Comparison of ENCODE assay signal across 33 cellular contexts in genomic region chr15:80090041-80090440, GRCh38.
"Had no signal": no experiment of that assay in that cellular context is flagged by ENCODE, and none has a peak within 500 bp of the region (broad histone marks: within the 10 kb centered on the region; RNA-seq: fewer than 3 reads in every experiment).

No MANE protein-coding gene starts in this region.

- H3K27me3 Mint-ChIP-seq: activated CD4-positive, alpha-beta memory T cell treated with anti-CD3 and anti-CD28 coated beads for 36 hours; activated CD4-positive, alpha-beta T cell treated with anti-CD3 and anti-CD28 coated beads for 36 hours; activated CD4-positive, alpha-beta T cell treated with anti-CD3 and anti-CD28 coated beads, Interleukin-2, amount 10 ng/mL, durations not matched to agents 24 days and 14 days; activated CD8-positive, alpha-beta memory T cell treated with anti-CD3 and anti-CD28 coated beads, Interleukin-2, amount 10 ng/mL, durations not matched to agents 7 days and 5 days; activated naive CD8-positive, alpha-beta T cell treated with anti-CD3 and anti-CD28 coated beads for 36 hours; activated T-cell treated with anti-CD3 and anti-CD28 coated beads, Interleukin-2, amount 50 U/mL, for 24 hours; activated T-helper 17 cell treated with anti-CD3 and anti-CD28 coated beads, Interleukin-2, amount 50 U/mL, for 72 hours; brain had no signal

- H2AFZ ChIP-seq: hepatocyte had no signal

- H3K4me3 Mint-ChIP-seq: activated CD4-positive, alpha-beta memory T cell treated with anti-CD3 and anti-CD28 coated beads for 36 hours; activated CD4-positive, alpha-beta T cell treated with anti-CD3 and anti-CD28 coated beads for 36 hours; activated CD4-positive, alpha-beta T cell treated with anti-CD3 and anti-CD28 coated beads, Interleukin-2, amount 10 ng/mL, durations not matched to agents 24 days and 14 days; activated CD8-positive, alpha-beta memory T cell treated with anti-CD3 and anti-CD28 coated beads, Interleukin-2, amount 10 ng/mL, durations not matched to agents 7 days and 5 days; activated CD8-positive, alpha-beta T cell treated with anti-CD3 and anti-CD28 coated beads, Interleukin-2, amount 10 ng/mL, durations not matched to agents 7 days and 5 days; activated naive CD8-positive, alpha-beta T cell treated with anti-CD3 and anti-CD28 coated beads for 36 hours; activated T-cell treated with anti-CD3 and anti-CD28 coated beads, Interleukin-2, amount 50 U/mL, for 24 hours; activated T-helper 17 cell treated with anti-CD3 and anti-CD28 coated beads, Interleukin-2, amount 50 U/mL, for 72 hours; brain had no signal

- H3K27ac Mint-ChIP-seq: activated CD4-positive, alpha-beta memory T cell treated with anti-CD3 and anti-CD28 coated beads for 36 hours; activated CD4-positive, alpha-beta T cell treated with anti-CD3 and anti-CD28 coated beads for 36 hours; activated CD4-positive, alpha-beta T cell treated with anti-CD3 and anti-CD28 coated beads, Interleukin-2, amount 10 ng/mL, durations not matched to agents 24 days and 14 days; activated CD8-positive, alpha-beta memory T cell treated with anti-CD3 and anti-CD28 coated beads, Interleukin-2, amount 10 ng/mL, durations not matched to agents 7 days and 5 days; activated CD8-positive, alpha-beta T cell treated with anti-CD3 and anti-CD28 coated beads, Interleukin-2, amount 10 ng/mL, durations not matched to agents 7 days and 5 days; activated naive CD8-positive, alpha-beta T cell treated with anti-CD3 and anti-CD28 coated beads for 36 hours; activated T-cell treated with anti-CD3 and anti-CD28 coated beads, Interleukin-2, amount 50 U/mL, for 24 hours; activated T-helper 17 cell treated with anti-CD3 and anti-CD28 coated beads, Interleukin-2, amount 50 U/mL, for 72 hours; brain had no signal

- H3K4me2 ChIP-seq: hepatocyte had no signal

- H3K9me3 ChIP-seq: breast epithelium, colonic mucosa, esophagus squamous epithelium, gastroesophageal sphincter, heart right ventricle had no signal

- H3K27me3 ChIP-seq: breast epithelium, cardiac muscle cell, colonic mucosa, esophagus squamous epithelium, gastroesophageal sphincter, heart right ventricle, hepatocyte had no signal

- H3K27ac ChIP-seq: breast epithelium, cardiac muscle cell, colonic mucosa, epithelial cell of prostate, esophagus squamous epithelium, gastroesophageal sphincter, heart right ventricle, hepatocyte had no signal

- DNase-seq: activated CD4-positive, alpha-beta memory T cell treated with anti-CD3 and anti-CD28 coated beads for 36 hours; activated CD4-positive, alpha-beta T cell treated with anti-CD3 and anti-CD28 coated beads for 36 hours; activated CD4-positive, alpha-beta T cell treated with anti-CD3 and anti-CD28 coated beads, Interleukin-2, amount 10 ng/mL, durations not matched to agents 24 days and 14 days; activated CD4-positive, CD25-positive, alpha-beta regulatory T cell; activated CD4-positive, CD25-positive, alpha-beta regulatory T cell treated with anti-CD3 and anti-CD28 coated beads, Interleukin-2, amount 50 U/mL, for 72 hours; activated CD8-positive, alpha-beta memory T cell treated with anti-CD3 and anti-CD28 coated beads, Interleukin-2, amount 10 ng/mL, durations not matched to agents 7 days and 5 days; activated CD8-positive, alpha-beta memory T cell treated with anti-CD3 and anti-CD28 coated beads, Interleukin-2, amount 50 U/mL, for 4 hours; activated CD8-positive, alpha-beta T cell treated with anti-CD3 and anti-CD28 coated beads, Interleukin-2, amount 10 ng/mL, durations not matched to agents 7 days and 5 days; activated effector memory CD4-positive, alpha-beta T cell treated with Interleukin-2 at 50 U/mL for 16 hours; activated gamma-delta T cell treated with Interleukin-2 at 50 U/mL for 16 hours; activated naive CD4-positive, alpha-beta T cell treated with anti-CD3 and anti-CD28 coated beads, Interleukin-2, amount 50 U/mL, for 16 hours; activated naive CD4-positive, alpha-beta T cell treated with Interleukin-2 at 50 U/mL for 16 hours; activated naive CD8-positive, alpha-beta T cell treated with anti-CD3 and anti-CD28 coated beads for 36 hours; activated T-cell treated with anti-CD3 and anti-CD28 coated beads, Interleukin-2, amount 50 U/mL, for 24 hours; amniotic stem cell; aorta; central memory CD4-positive, alpha-beta T cell; cerebellar nuclear complex; colonic mucosa; effector CD8-positive, alpha-beta T cell; esophagus squamous epithelium; foreskin melanocyte; heart right ventricle; T-helper 2 cell had no signal

- ATAC-seq: activated CD4-positive, alpha-beta T cell treated with anti-CD3 and anti-CD28 coated beads for 36 hours; activated CD8-positive, alpha-beta memory T cell treated with anti-CD3 and anti-CD28 coated beads, Interleukin-2, amount 10 ng/mL, durations not matched to agents 7 days and 5 days; activated CD8-positive, alpha-beta T cell treated with anti-CD3 and anti-CD28 coated beads, Interleukin-2, amount 10 ng/mL, durations not matched to agents 7 days and 5 days; activated T-helper 17 cell treated with anti-CD3 and anti-CD28 coated beads, Interleukin-2, amount 50 U/mL, for 72 hours; gastroesophageal sphincter; heart right ventricle had no signal

- H3K9me3 Mint-ChIP-seq: activated CD4-positive, alpha-beta memory T cell treated with anti-CD3 and anti-CD28 coated beads for 36 hours; activated CD4-positive, alpha-beta T cell treated with anti-CD3 and anti-CD28 coated beads, Interleukin-2, amount 10 ng/mL, durations not matched to agents 24 days and 14 days; activated T-cell treated with anti-CD3 and anti-CD28 coated beads, Interleukin-2, amount 50 U/mL, for 24 hours; activated T-helper 17 cell treated with anti-CD3 and anti-CD28 coated beads, Interleukin-2, amount 50 U/mL, for 72 hours had no signal

- H3K4me1 ChIP-seq: breast epithelium, colonic mucosa had no signal

- FAIRE-seq: endometrium, endothelial cell of umbilical vein had no signal

- H3K36me3 ChIP-seq: breast epithelium, cardiac muscle cell, colonic mucosa, esophagus squamous epithelium, gastroesophageal sphincter, heart right ventricle had no signal

- H3K4me3 ChIP-seq: breast epithelium, cardiac muscle cell, colonic mucosa, esophagus squamous epithelium, gastroesophageal sphincter, heart right ventricle, hepatocyte had no signal
